20 cellular contexts compared by ENCODE assay signal in genomic region chr17:13947499-13947898, GRCh38.
DNase-seq lines count a peak whose midpoint lies in the region; ATAC-seq and TF ChIP-seq lines count a peak whose summit lies in the region.
"Had no signal": no experiment of that assay in that cellular context is flagged by ENCODE, and none has a peak within 500 bp of the region (broad histone marks: within the 10 kb centered on the region; RNA-seq: fewer than 3 reads in every experiment).

No MANE protein-coding gene starts in this region.

- TF ChIP-seq CTCF in fibroblast of the aortic adventitia (IDR thresholded peaks at IDR 0.05; ENCODE audit: insufficient read depth, low read length): no peak

- ATAC-seq in sciatic nerve (peak; percentile 95), GM19328 (IDR thresholded peaks at IDR 0.05; ENCODE audit: unreplicated experiment) (no peak), GM21723 (IDR thresholded peaks at IDR 0.05; ENCODE audit: unreplicated experiment) (no peak), HG03571 (IDR thresholded peaks at IDR 0.05; ENCODE audit: unreplicated experiment) (no peak)
- ATAC-seq: CD8-positive, alpha-beta T cell; GM12878; HCT116 had no signal

- peak; percentile 28 for DNase-seq in EH (ENCODE audit: low read depth)
- DNase-seq in astrocyte of the hippocampus (ENCODE audit: low read depth, low spot score): peak; percentile 24
- peak; percentile 78 for DNase-seq in fibroblast of the aortic adventitia (ENCODE audit: low read depth)
- DNase-seq in sciatic nerve (ENCODE audit: low spot score): no peak
- DNase-seq: ACHN; AML-193; Calu3; CD8-positive, alpha-beta T cell; DMS79 treated with DMSO at 0.1 percent for 48 hours; EL; GOT3; H7; HFFc6; KBM-7 had no signal

- intact Hi-C loops in sciatic nerve (cut with DNase I): no loop called here

- H3K4me3 ChIP-seq in fibroblast of the aortic adventitia (ENCODE audit: low read depth, low read length): no peak overlapping the region
- H3K4me3 ChIP-seq: BLaER1, GM12878 had no signal
